In genomic region chr5:143714629-143715028, GRCh38 we compare ENCODE assay signal across 1 cellular context.
TF ChIP-seq lines count a peak whose summit lies in the region.

No MANE protein-coding gene starts in this region.

TF ChIP-seq in GM12878, 131 proteins besides CTCF, POLR2A, EP300 and RAD21 (continued from another document):
- TF ChIP-seq ZNF24 (IDR thresholded peaks at IDR 0.05), result 0 out of 2 replicates have a peak, but pooled peaks have one; percentile 30
- peak; percentile 57; the same call in 1 of the 2 replicates for TF ChIP-seq MTA2 (IDR thresholded peaks at IDR 0.05; ENCODE audit: low read depth)
- no peak for TF ChIP-seq SKIL (IDR thresholded peaks at IDR 0.05; ENCODE audit: low read depth, poor library complexity, severe bottlenecking)
- no peak for TF ChIP-seq ZBTB40 (IDR thresholded peaks at IDR 0.05; ENCODE audit: borderline replicate concordance)
- TF ChIP-seq SPI1 (IDR thresholded peaks at IDR 0.05; ENCODE audit: borderline replicate concordance, insufficient read depth, low read depth, low read length), result peak; percentile 88
- peak; percentile 36 to 57; a peak in 3 of 4 replicates for TF ChIP-seq IKZF2 (IDR thresholded peaks at IDR 0.05)
- TF ChIP-seq MXI1 (IDR thresholded peaks at IDR 0.05; ENCODE audit: low read depth, low read length), result no peak
TF ChIP-seq in GM12878: peak in this region for 9.
